Comparison of ENCODE assay signal across 1 cellular context in genomic region chr14:50668008-50668851, GRCh38.
TF ChIP-seq lines count a peak whose summit lies in the region.

SAV1 (minus strand) TSS chr14:50668306; CDS start chr14:50667967, 339 bp downstream.

TF ChIP-seq in GM12878, 131 proteins besides CTCF, POLR2A, EP300 and RAD21 (continued from another document):
- TF ChIP-seq MEF2B (IDR thresholded peaks at IDR 0.05; ENCODE audit: partially characterized antibody, poor library complexity, severe bottlenecking) (peak; percentile 13), SUZ12 (IDR thresholded peaks at IDR 0.05; ENCODE audit: unreplicated experiment) (no peak), ZNF207 (IDR thresholded peaks at IDR 0.05; ENCODE audit: borderline replicate concordance) (peak; percentile 45; the same call in 1 of the 2 replicates), IKZF1 (conservative IDR thresholded peaks at IDR 0.05) (peak; percentile 99), GATAD2B (conservative IDR thresholded peaks at IDR 0.05; ENCODE audit: low read depth) (peak; percentile 98), GABPA (IDR thresholded peaks at IDR 0.05; ENCODE audit: low read depth) (no peak), WRNIP1 (IDR thresholded peaks at IDR 0.05; ENCODE audit: borderline replicate concordance, low read depth, low read length) (no peak), SMC3 (IDR thresholded peaks at IDR 0.05; ENCODE audit: borderline replicate concordance, low read length) (no peak), E4F1 (IDR thresholded peaks at IDR 0.05; ENCODE audit: borderline replicate concordance, partially characterized antibody) (no peak), FOXM1 (IDR thresholded peaks at IDR 0.05; ENCODE audit: low read depth, low read length) (no peak), DPF2 (IDR thresholded peaks at IDR 0.05) (peak; percentile 87), IKZF2 (IDR thresholded peaks at IDR 0.05) (peak; percentile 21 to 64), MAX (IDR thresholded peaks at IDR 0.05; ENCODE audit: low read depth, low read length) (peak; percentile 74), SP1 (IDR thresholded peaks at IDR 0.05; ENCODE audit: low read depth, low read length) (peak; percentile 17), USF1 (IDR thresholded peaks at IDR 0.05; ENCODE audit: borderline replicate concordance, extremely low read length, insufficient read depth, low read depth, low read length) (no peak), POLR2AphosphoS5 (IDR thresholded peaks at IDR 0.05; ENCODE audit: low read length) (peak; percentile 97), HSF1 (IDR thresholded peaks at IDR 0.05; ENCODE audit: low read depth, low read length) (no peak), TAF1 (IDR thresholded peaks at IDR 0.05; ENCODE audit: borderline replicate concordance, low read depth, low read length) (peak; percentile 43; the same call in 1 of the 2 replicates), BCL11A (IDR thresholded peaks at IDR 0.05; ENCODE audit: low read depth, low read length) (peak; percentile 29; the same call in 1 of the 2 replicates), MYB (IDR thresholded peaks at IDR 0.05; ENCODE audit: borderline replicate concordance, low read depth, low read length) (no peak), ASH2L (IDR thresholded peaks at IDR 0.05; ENCODE audit: borderline replicate concordance, low read depth) (0 out of 2 replicates have a peak, but pooled peaks have one; percentile 31), SREBF1 (IDR thresholded peaks at IDR 0.05; ENCODE audit: low read length) (no peak), NFIC (IDR thresholded peaks at IDR 0.05; ENCODE audit: low read depth, low read length) (0 out of 2 replicates have a peak, but pooled peaks have one; percentile 46), SUPT20H (IDR thresholded peaks at IDR 0.05; ENCODE audit: borderline replicate concordance, control insufficient read depth, low read depth, low read length) (no peak), HCFC1 (IDR thresholded peaks at IDR 0.05; ENCODE audit: low read length) (no peak), ZNF24 (IDR thresholded peaks at IDR 0.05) (0 out of 2 replicates have a peak, but pooled peaks have one; percentile 27), KLF5 (IDR thresholded peaks at IDR 0.05; ENCODE audit: partially characterized antibody) (peak; percentile 16), ZNF622 (IDR thresholded peaks at IDR 0.05) (no peak)
TF ChIP-seq in GM12878: peak in this region for 50.
